24 cellular contexts compared by ENCODE assay signal in the genomic region with DNA sequence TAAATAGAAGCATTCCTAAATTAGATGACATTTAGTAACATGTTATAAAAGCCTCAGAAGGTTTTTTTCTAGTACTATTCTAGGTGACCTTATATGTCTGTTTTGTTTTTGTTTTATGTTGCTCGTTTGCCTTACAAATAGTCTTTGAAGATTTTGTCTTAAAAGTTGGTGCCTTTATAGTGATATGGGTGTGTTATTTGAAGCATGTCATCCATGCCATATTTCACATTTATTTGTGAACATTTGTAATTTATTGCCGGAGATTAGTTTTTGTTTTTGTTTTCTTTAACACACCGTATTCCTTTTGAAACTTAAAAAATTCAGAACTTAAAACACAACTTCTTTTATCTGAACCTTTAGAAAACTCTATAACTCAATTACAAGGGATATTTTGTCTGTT.
"Had no signal": no experiment of that assay in that cellular context is flagged by ENCODE, and none has a peak within 500 bp of the region (broad histone marks: within the 10 kb centered on the region; RNA-seq: fewer than 3 reads in every experiment).

No MANE protein-coding gene starts in this region.

- H3K9me3 Mint-ChIP-seq: dendritic cell treated with granulocyte-macrophage colony-stimulating factor and Interleukin-4, amounts not matched to agents 40 ng/mL and 50 ng/mL, for 4 days had no signal

- DNase-seq: cortex of kidney; effector CD4-positive, alpha-beta T cell; effector memory CD4-positive, alpha-beta T cell; erythroblast; esophagus squamous epithelium; foreskin fibroblast; foreskin melanocyte; gastrocnemius medialis; glutamatergic neuron; head of caudate nucleus; heart right ventricle; hippocampal formation; immature natural killer cell; islet precursor cell; left cardiac atrium; left lung; left ventricle myocardium superior; lower lobe of right lung; mesenchymal stem cell; midbrain; naive thymus-derived CD4-positive, alpha-beta T cell had no signal

- H3K4me1 Mint-ChIP-seq: immature natural killer cell; naive thymus-derived CD4-positive, alpha-beta T cell had no signal

- H3K27me3 Mint-ChIP-seq: dendritic cell treated with granulocyte-macrophage colony-stimulating factor and Interleukin-4, amounts not matched to agents 40 ng/mL and 50 ng/mL, for 4 days; naive thymus-derived CD4-positive, alpha-beta T cell had no signal

- H3K27me3 ChIP-seq: esophagus squamous epithelium, gastrocnemius medialis, heart right ventricle, left lung had no signal

- H3K27ac ChIP-seq: epithelial cell of prostate, esophagus squamous epithelium, gastrocnemius medialis, heart right ventricle, left lung, lower lobe of right lung had no signal

- H3K4me3 ChIP-seq: esophagus squamous epithelium, gastrocnemius medialis, heart right ventricle, left lung, lower lobe of right lung had no signal

- H3K36me3 ChIP-seq: esophagus squamous epithelium, gastrocnemius medialis, heart right ventricle, left lung, lower lobe of right lung had no signal

- H3K27ac Mint-ChIP-seq: dendritic cell treated with granulocyte-macrophage colony-stimulating factor and Interleukin-4, amounts not matched to agents 40 ng/mL and 50 ng/mL, for 4 days; immature natural killer cell; naive thymus-derived CD4-positive, alpha-beta T cell had no signal

- H3K9me3 ChIP-seq: esophagus squamous epithelium, gastrocnemius medialis, heart right ventricle, left lung, lower lobe of right lung had no signal

- H3K4me3 Mint-ChIP-seq: dendritic cell treated with granulocyte-macrophage colony-stimulating factor and Interleukin-4, amounts not matched to agents 40 ng/mL and 50 ng/mL, for 4 days; immature natural killer cell; naive thymus-derived CD4-positive, alpha-beta T cell had no signal

- H3K4me1 ChIP-seq: esophagus squamous epithelium, gastrocnemius medialis, left lung, lower lobe of right lung had no signal

- FAIRE-seq: colon had no signal

- H3K36me3 Mint-ChIP-seq: immature natural killer cell; naive thymus-derived CD4-positive, alpha-beta T cell had no signal
